8 cellular contexts compared by ENCODE assay signal in genomic region chr7:39414669-39415035, GRCh38.
A peak's percentile ranks its signal among the peaks of the same experiment; 100 is the strongest.
DNase-seq lines count a peak whose midpoint lies in the region; ATAC-seq and TF ChIP-seq lines count a peak whose summit lies in the region.

No MANE protein-coding gene starts in this region.

- TF ChIP-seq CTCF in GM23338 (conservative IDR thresholded peaks at IDR 0.05; ENCODE audit: low read depth in 2 of 2) (no peak), WERI-Rb-1 (IDR thresholded peaks at IDR 0.05; ENCODE audit: low read depth, low read length) (no peak), right atrium auricular region (IDR thresholded peaks at IDR 0.05) (no peak)

- H3K4me1 Mint-ChIP-seq in GM23338, result peaks cover 3% of the 10 kb centered on the region; the same call in 2 of the 3 replicates

- H3K9me3 ChIP-seq in WERI-Rb-1 (ENCODE audit: severe bottlenecking), result no peaks in the 10 kb centered on the region
- H3K9me3 ChIP-seq in right atrium auricular region, result no peaks in the 10 kb centered on the region
- no peaks in the 10 kb centered on the region for H3K9me3 ChIP-seq in skeletal muscle tissue (ENCODE audit: control insufficient read depth in 3 of 3, low read length in 3 of 3)

- no peaks in the 10 kb centered on the region for H3K36me3 ChIP-seq in GM23338 (ENCODE audit: insufficient read depth)
- no peaks in the 10 kb centered on the region for H3K36me3 ChIP-seq in WERI-Rb-1
- H3K36me3 ChIP-seq in right atrium auricular region, result no peaks in the 10 kb centered on the region
- no peaks in the 10 kb centered on the region for H3K36me3 ChIP-seq in skeletal muscle tissue (ENCODE audit: control insufficient read depth in 3 of 3, insufficient read depth in 3 of 3, low read length in 3 of 3)

- H3K4me3 Mint-ChIP-seq in GM23338, result peak overlapping the region; percentile 90

- H3K4me2 ChIP-seq in GM23338, result peak overlapping the region; percentile 97

- no peaks in the 10 kb centered on the region for H3K36me3 Mint-ChIP-seq in GM23338 (ENCODE audit: low read depth)

- no peak; the same call in 2 of the 3 replicates for ATAC-seq in GM23338
- no peak for ATAC-seq in HG02798 (IDR thresholded peaks at IDR 0.05; ENCODE audit: poor library complexity, unreplicated experiment)
- ATAC-seq in HG03354 (IDR thresholded peaks at IDR 0.05; ENCODE audit: poor library complexity, severe bottlenecking, unreplicated experiment), result no peak

- H4K20me1 ChIP-seq in GM23338 (replicated peaks; ENCODE audit: insufficient read depth), result no peaks in the 10 kb centered on the region

- no peak overlapping the region for H3K9ac ChIP-seq in skeletal muscle tissue (ENCODE audit: low read depth in 1 of 3, low read length in 3 of 3)

- peak overlapping the region; percentile 99; the same call in 1 of the 2 replicates for H2AFZ ChIP-seq in GM23338

- in situ Hi-C loops in G401 (cut with HindIII; ENCODE audit: low sequenced_read_pairs), result no loop called here

- H3K27me3 ChIP-seq in GM23338 (ENCODE audit: insufficient read depth) (no peaks in the 10 kb centered on the region), WERI-Rb-1 (ENCODE audit: insufficient read depth, low read depth, severe bottlenecking) (no peaks in the 10 kb centered on the region), right atrium auricular region (no peaks in the 10 kb centered on the region), skeletal muscle tissue (ENCODE audit: control insufficient read depth in 3 of 3, insufficient read depth in 3 of 3, low read length in 3 of 3) (peaks cover 6 to 17% (median 14%) of the 10 kb centered on the region in 3 donors)

- H3K9me3 Mint-ChIP-seq in GM23338, result no peaks in the 10 kb centered on the region

- H3F3A ChIP-seq in GM23338 (replicated peaks; ENCODE audit: low read depth), result no peaks in the 10 kb centered on the region

- no peak overlapping the region for H3K27ac Mint-ChIP-seq in GM23338

- peaks cover 6% of the 10 kb centered on the region for H3K27me3 Mint-ChIP-seq in GM23338 (ENCODE audit: insufficient read depth, low read depth, poor library complexity)

- H3K4me3 ChIP-seq in GM23338, result peak overlapping the region; percentile 94
- peak overlapping the region; percentile 64 for H3K4me3 ChIP-seq in WERI-Rb-1 (ENCODE audit: low read depth, low read length)
- peak overlapping the region; percentile 55 to 60 for H3K4me3 ChIP-seq in right atrium auricular region
- peak overlapping the region in 2 of 3 donors; percentile 55 to 65 for H3K4me3 ChIP-seq in skeletal muscle tissue (ENCODE audit: low read length in 3 of 3)

- no peaks in the 10 kb centered on the region for H3K4me1 ChIP-seq in GM23338 (ENCODE audit: insufficient read depth)
- H3K4me1 ChIP-seq in right atrium auricular region, result peaks cover 0 to 8% of the 10 kb centered on the region in 2 donors
- H3K4me1 ChIP-seq in skeletal muscle tissue (ENCODE audit: control insufficient read depth in 3 of 3, insufficient read depth in 3 of 3, low read length in 3 of 3), result peaks cover 4 to 7% (median 6%) of the 10 kb centered on the region in 3 donors

- H3K79me2 ChIP-seq in GM23338 (replicated peaks; ENCODE audit: insufficient read depth), result no peaks in the 10 kb centered on the region

- DNase-seq in GM23338 (ENCODE audit: low spot score) (no peak), WERI-Rb-1 (no peak), right atrium auricular region (ENCODE audit: low spot score) (no peak), G401 (ENCODE audit: low spot score) (no peak), DMS79 (lab: John Stamatoyannopoulos, UW) (no peak)

- H3K9me2 ChIP-seq in GM23338 (ENCODE audit: insufficient read depth), result no peaks in the 10 kb centered on the region

- H3K27ac ChIP-seq in GM23338 (ENCODE audit: low read depth), result no peak overlapping the region
- no peak overlapping the region for H3K27ac ChIP-seq in WERI-Rb-1
- no peak overlapping the region for H3K27ac ChIP-seq in right atrium auricular region
- H3K27ac ChIP-seq in skeletal muscle tissue (ENCODE audit: low read depth, low read length), result no peak overlapping the region

TF ChIP-seq in GM23338, 12 proteins besides CTCF, POLR2A, EP300 and RAD21:
- TF ChIP-seq ZNF462 (CRISPR knock-in tag; IDR thresholded peaks at IDR 0.05), result no peak
- no peak for TF ChIP-seq POLR2AphosphoS5 (IDR thresholded peaks at IDR 0.05; ENCODE audit: low read depth)
- TF ChIP-seq STAT1 (IDR thresholded peaks at IDR 0.05; ENCODE audit: unreplicated experiment), result no peak
